ENCODE assay signal across 13 cellular contexts in genomic region chr1:204924013-204924759, GRCh38. TPM values are rescaled to one million over a fixed set of nuclear protein-coding genes. Genes with fewer than 3 reads are reported as not detected.
A peak's percentile ranks its signal among the peaks of the same experiment; 100 is the strongest.
DNase-seq lines count a peak whose midpoint lies in the region; ATAC-seq, FAIRE-seq and TF ChIP-seq lines count a peak whose summit lies in the region.
"Had no signal": no experiment of that assay in that cellular context is flagged by ENCODE, and none has a peak within 500 bp of the region (broad histone marks: within the 10 kb centered on the region; RNA-seq: fewer than 3 reads in every experiment).

No MANE protein-coding gene starts in this region.

- no peaks in the 10 kb centered on the region for H3K36me3 Mint-ChIP-seq in stimulated activated memory B cell treated with anti-CD40 and anti-IgM and Interleukin-4, amounts not matched to agents 10 μg/mL and 1 μg/mL and 100 μg/mL, for 72 hours

- H3K27me3 ChIP-seq in SJCRH30, result no peaks in the 10 kb centered on the region
- H3K27me3 ChIP-seq: BLaER1 had no signal

- H3K27ac Mint-ChIP-seq in stimulated activated memory B cell treated with anti-CD40 and anti-IgM and Interleukin-4, amounts not matched to agents 10 μg/mL and 1 μg/mL and 100 μg/mL, for 72 hours, result no peak overlapping the region
- H3K27ac Mint-ChIP-seq: activated T-cell treated with anti-CD3 and anti-CD28 coated beads, Interleukin-2, amount 50 U/mL, for 72 hours had no signal

- WGBS in A549 (ENCODE audit: missing lambda C conversion rate), result 58% methylated on average over 5 of the region's 5 CpGs

- CTCF ChIA-PET in A549 (lab: Yijun Ruan, JAX) (interaction anchor here (1.1 to 2.1 kb wide), 4 partner anchors 17 to 137 kb away, joined by 3 to 6 read pairs (median 4); no protein-coding TSS in a partner anchor), HEK293 (lab: Yijun Ruan, JAX) (interaction anchor here (0.9 to 9.1 kb wide), 4 partner anchors 18 to 762 kb away, joined by 3 to 60 read pairs (median 6); no protein-coding TSS in a partner anchor)

- no peaks in the 10 kb centered on the region for H3K27me3 Mint-ChIP-seq in stimulated activated memory B cell treated with anti-CD40 and anti-IgM and Interleukin-4, amounts not matched to agents 10 μg/mL and 1 μg/mL and 100 μg/mL, for 72 hours

- peak in 1 of 2 experiments; percentile 57; a peak in 3 of 6 replicates for ATAC-seq in A549
- ATAC-seq in GM18909 (IDR thresholded peaks at IDR 0.05; ENCODE audit: poor library complexity, unreplicated experiment), result no peak
- no peak for ATAC-seq in GM21390 (IDR thresholded peaks at IDR 0.05; ENCODE audit: unreplicated experiment)
- no peak for ATAC-seq in stimulated activated memory B cell treated with anti-CD40 and anti-IgM and Interleukin-4, amounts not matched to agents 10 μg/mL and 1 μg/mL and 100 μg/mL, for 72 hours
- ATAC-seq: activated T-cell treated with anti-CD3 and anti-CD28 coated beads, Interleukin-2, amount 50 U/mL, for 72 hours; sciatic nerve had no signal

- H3K4me3 ChIP-seq in A549 (no peak overlapping the region), HEK293 (ENCODE audit: low read depth, low read length) (no peak overlapping the region), SJCRH30 (no peak overlapping the region)
- H3K4me3 ChIP-seq: BLaER1 had no signal

- H3K9me3 Mint-ChIP-seq in stimulated activated memory B cell treated with anti-CD40 and anti-IgM and Interleukin-4, amounts not matched to agents 10 μg/mL and 1 μg/mL and 100 μg/mL, for 72 hours, result no peaks in the 10 kb centered on the region
- H3K9me3 Mint-ChIP-seq: activated T-cell treated with anti-CD3 and anti-CD28 coated beads, Interleukin-2, amount 50 U/mL, for 72 hours had no signal

- H3K4me3 Mint-ChIP-seq in stimulated activated memory B cell treated with anti-CD40 and anti-IgM and Interleukin-4, amounts not matched to agents 10 μg/mL and 1 μg/mL and 100 μg/mL, for 72 hours, result no peak overlapping the region
- H3K4me3 Mint-ChIP-seq: activated T-cell treated with anti-CD3 and anti-CD28 coated beads, Interleukin-2, amount 50 U/mL, for 72 hours had no signal

- H3K4me1 Mint-ChIP-seq in stimulated activated memory B cell treated with anti-CD40 and anti-IgM and Interleukin-4, amounts not matched to agents 10 μg/mL and 1 μg/mL and 100 μg/mL, for 72 hours, result no peaks in the 10 kb centered on the region

- H3K27ac ChIP-seq in A549, result no peak overlapping the region
- H3K27ac ChIP-seq in HEK293 (ENCODE audit: extremely low read depth, low read depth, low read length), result no peak overlapping the region
- peak overlapping the region; percentile 82 for H3K27ac ChIP-seq in SJCRH30
- H3K27ac ChIP-seq: BLaER1 had no signal

- FAIRE-seq in A549 (lab: Jason Lieb, UNC), result no peak

- TF ChIP-seq CTCF in A549 (IDR thresholded peaks at IDR 0.05) (no peak), HEK293 (tag by site-specific recombination; IDR thresholded peaks at IDR 0.05) (no peak)

- no peak for TF ChIP-seq EP300 in A549 (IDR thresholded peaks at IDR 0.05)

- DNase-seq in A549 (ENCODE audit: low read depth in 1 of 2, low spot score in 1 of 2), result no peak
- peak; percentile 95 to 97 for DNase-seq in SJCRH30
- peak; percentile 71 for DNase-seq in iPS-NIHi7 (ENCODE audit: extremely low spot score)
- no peak for DNase-seq in HPDE6-E6E7 (ENCODE audit: extremely low spot score)
- DNase-seq: activated T-cell treated with anti-CD3 and anti-CD28 coated beads, Interleukin-2, amount 50 U/mL, for 72 hours; midbrain; NCI-H1092 had no signal

- H3K36me3 ChIP-seq in HEK293 (ENCODE audit: control insufficient read depth in 2 of 2, insufficient read depth in 1 of 2, low read length in 2 of 2), result no peaks in the 10 kb centered on the region
- H3K36me3 ChIP-seq in SJCRH30, result peaks cover 6% of the 10 kb centered on the region; the same call in 1 of the 2 replicates
- H3K36me3 ChIP-seq: BLaER1 had no signal

- H3K9me3 ChIP-seq in A549 (no peaks in the 10 kb centered on the region), HEK293 (ENCODE audit: control insufficient read depth, insufficient read depth, low read depth, low read length) (no peaks in the 10 kb centered on the region), SJCRH30 (replicated peaks) (no peaks in the 10 kb centered on the region)
- H3K9me3 ChIP-seq: BLaER1 had no signal

- H3K4me1 ChIP-seq in A549, result peaks cover 12% of the 10 kb centered on the region; the same call in 2 of the 3 replicates
- peaks cover 3% of the 10 kb centered on the region; the same call in 1 of the 2 replicates for H3K4me1 ChIP-seq in HEK293 (ENCODE audit: control insufficient read depth, insufficient read depth, low read length)
- peaks cover 86% of the 10 kb centered on the region for H3K4me1 ChIP-seq in SJCRH30

- H3K4me2 ChIP-seq in A549, result peak overlapping the region; percentile 41; the same call in 2 of the 3 replicates

- TF ChIP-seq POLR2A in A549 (IDR thresholded peaks at IDR 0.05; ENCODE audit: low read length), result no peak

- POLR2A ChIA-PET in A549 (lab: Yijun Ruan, JAX), result no interaction called here
- POLR2A ChIA-PET in HEK293 (lab: Yijun Ruan, JAX), result no interaction called here

- no peak for TF ChIP-seq RAD21 in A549 (conservative IDR thresholded peaks at IDR 0.05 in 1 of 2, IDR thresholded peaks at IDR 0.05 in 1 of 2)

TF ChIP-seq in A549, 52 proteins besides CTCF, POLR2A, EP300 and RAD21 (continues in another document):
- TF ChIP-seq EHMT2 (IDR thresholded peaks at IDR 0.05; ENCODE audit: low read depth) (no peak), RARB (CRISPR knock-in tag; IDR thresholded peaks at IDR 0.05) (no peak), FOSL2 (IDR thresholded peaks at IDR 0.05) (no peak), FOSL2 (CRISPR knock-in tag; IDR thresholded peaks at IDR 0.05) (no peak), CHD4 (IDR thresholded peaks at IDR 0.05; ENCODE audit: borderline replicate concordance) (no peak), PHF8 (IDR thresholded peaks at IDR 0.05; ENCODE audit: borderline replicate concordance, low read depth) (no peak), NFE2L2 (conservative IDR thresholded peaks at IDR 0.05; ENCODE audit: low read length) (no peak), JUN (IDR thresholded peaks at IDR 0.05) (no peak), HMGXB4 (CRISPR knock-in tag; IDR thresholded peaks at IDR 0.05; ENCODE audit: borderline replicate concordance) (no peak), CHD2 (IDR thresholded peaks at IDR 0.05; ENCODE audit: low read length, partially characterized antibody) (no peak), TP53 (CRISPR knock-in tag; IDR thresholded peaks at IDR 0.05) (no peak)

TF ChIP-seq in HEK293, 187 proteins besides CTCF, POLR2A, EP300 and RAD21:
- TF ChIP-seq ZBTB17 (tag by site-specific recombination; IDR thresholded peaks at IDR 0.05) (0 out of 2 replicates have a peak, but pooled peaks have one; percentile 13), OVOL3 (tag by site-specific recombination; IDR thresholded peaks at IDR 0.05) (no peak), GLIS1 (tag by site-specific recombination; IDR thresholded peaks at IDR 0.05) (peak; percentile 24; the same call in 1 of the 2 replicates), ZNF785 (tag by site-specific recombination; IDR thresholded peaks at IDR 0.05) (no peak), RBAK (tag by site-specific recombination; IDR thresholded peaks at IDR 0.05) (no peak), SCRT2 (tag by site-specific recombination; IDR thresholded peaks at IDR 0.05) (peak; percentile 74), ZNF776 (tag by site-specific recombination; IDR thresholded peaks at IDR 0.05; ENCODE audit: borderline replicate concordance) (no peak)
TF ChIP-seq in HEK293: peak in this region for 3.

RNA-seq across cellular contexts. Expression of gene NFASC, which starts 53.5 kb away (rescaled TPM):
- polyA plus RNA-seq in A549 (2011; rRNA removed) (0.21 and 0.27 TPM in 2 replicates), A549 (2017; fragmentation: RNase III; extraction: RNeasy Plus Mini Kit Qiagen cat#74134 plus additional on column Dnase treatment) (0.39 to 0.51 TPM (median 0.45 TPM) in 3 replicates)
- polyA plus RNA-seq in A549 (2012; cell fraction: cytosol; rRNA removed), result 0.29 and 0.35 TPM in 2 replicates
- polyA plus RNA-seq in A549 (2012; cell fraction: nucleus; rRNA removed), result 0.65 and 0.79 TPM in 2 replicates
- 0.34 and 0.58 TPM in 2 replicates for polyA minus RNA-seq in A549 (2011; rRNA and poly(A)+ RNA removed)
- total RNA-seq in SJCRH30 (2014; rRNA removed; shearing (Covaris generic)), result 58.7 and 72.0 TPM in 2 replicates

Comparison
In these comparisons a context has a peak if more than half of its experiments do, and no peak if none do; other contexts are left out.
1. DNase-seq: peak in SJCRH30 (2 of 2) and iPS-NIHi7 (single experiment); none in A549 (0 of 2) and HPDE6-E6E7 (single experiment).